Comparison of ENCODE assay signal across 20 cellular contexts in genomic region chr18:74694436-74694835, GRCh38.
A peak's percentile ranks its signal among the peaks of the same experiment; 100 is the strongest.
DNase-seq lines count a peak whose midpoint lies in the region; ATAC-seq and TF ChIP-seq lines count a peak whose summit lies in the region.
"Had no signal": no experiment of that assay in that cellular context is flagged by ENCODE, and none has a peak within 500 bp of the region (broad histone marks: within the 10 kb centered on the region; RNA-seq: fewer than 3 reads in every experiment).

No MANE protein-coding gene starts in this region.

- H3K4me1 Mint-ChIP-seq in Caco-2 (ENCODE audit: low read depth, unreplicated experiment): no peaks in the 10 kb centered on the region

- BruUV-seq in Caco-2 (replicated peaks; lab: Mats Ljungman, UMichigan): no TSS peak

- no peaks in the 10 kb centered on the region for H3K9me3 Mint-ChIP-seq in Caco-2 (ENCODE audit: unreplicated experiment)
- H3K9me3 Mint-ChIP-seq: CD4-positive, alpha-beta memory T cell; HFFc6 had no signal

- 50 to 69% (median 61%) methylated on average over 1 of the region's 1 CpG for WGBS in heart left ventricle, 4 donors
- 87 to 92% methylated on average over 1 of the region's 1 CpG for WGBS in body of pancreas, 2 donors

- H3K4me3 ChIP-seq in heart left ventricle (no peak overlapping the region), gastrocnemius medialis (no peak overlapping the region), body of pancreas (no peak overlapping the region), Caco-2 (ENCODE audit: low read depth, low read length) (no peak overlapping the region)
- H3K4me3 ChIP-seq: BLaER1 had no signal

- H3K9me3 ChIP-seq in heart left ventricle (no peaks in the 10 kb centered on the region), gastrocnemius medialis (no peaks in the 10 kb centered on the region), body of pancreas (no peaks in the 10 kb centered on the region), Caco-2 (no peaks in the 10 kb centered on the region)
- H3K9me3 ChIP-seq: BLaER1 had no signal

- intact Hi-C loops in Right ventricle myocardium inferior (cut with DNase I) (no loop called here), cardiac septum (cut with DNase I) (no loop called here), heart left ventricle (cut with DNase I) (loop anchor here in 1 of 10 donors (10.0 kb wide), 1 partner anchor 110 kb away; no protein-coding TSS in a partner anchor), left ventricle myocardium superior (cut with micrococcal nuclease) (no loop called here), gastrocnemius medialis (cut with DNase I; ENCODE audit: low total_unique reads) (no loop called here), body of pancreas (cut with DNase I) (no loop called here), Caco-2 (cut with micrococcal nuclease; ENCODE audit: unreplicated experiment) (no loop called here)

- H3K27me3 Mint-ChIP-seq in Caco-2 (ENCODE audit: insufficient read depth, unreplicated experiment): no peaks in the 10 kb centered on the region
- H3K27me3 Mint-ChIP-seq: CD4-positive, alpha-beta memory T cell had no signal

- no peak overlapping the region for H3K27ac Mint-ChIP-seq in Caco-2 (ENCODE audit: unreplicated experiment)
- H3K27ac Mint-ChIP-seq: CD14-positive monocyte, HFFc6 had no signal

- H3K4me1 ChIP-seq in heart left ventricle (peaks cover 0 to 8% (median 0%) of the 10 kb centered on the region in 12 donors), gastrocnemius medialis (peaks cover 0 to 10% of the 10 kb centered on the region in 2 donors), body of pancreas (peaks cover 12% of the 10 kb centered on the region), Caco-2 (no peaks in the 10 kb centered on the region)

- in situ Hi-C loops in gastrocnemius medialis (cut with MboI; ENCODE audit: low sequenced_read_pairs in 4 of 4): no loop called here

- TF ChIP-seq POLR2A in heart left ventricle (IDR thresholded peaks at IDR 0.05): no peak
- TF ChIP-seq POLR2A in gastrocnemius medialis (IDR thresholded peaks at IDR 0.05): no peak
- no peak for TF ChIP-seq POLR2A in body of pancreas (IDR thresholded peaks at IDR 0.05)

- TF ChIP-seq CTCF in heart left ventricle (IDR thresholded peaks at IDR 0.05) (no peak), gastrocnemius medialis (IDR thresholded peaks at IDR 0.05 in 4 of 5, conservative IDR thresholded peaks at IDR 0.05 in 1 of 5) (no peak), body of pancreas (IDR thresholded peaks at IDR 0.05) (no peak), Caco-2 (IDR thresholded peaks at IDR 0.05; ENCODE audit: insufficient read depth in 1 of 2, low read depth in 1 of 2, low read length in 1 of 2, severe bottlenecking in 1 of 2, unreplicated experiment in 1 of 2) (no peak)

- no peaks in the 10 kb centered on the region for H3K36me3 Mint-ChIP-seq in Caco-2 (ENCODE audit: insufficient read depth, unreplicated experiment)

- H3K4me3 Mint-ChIP-seq in Caco-2 (ENCODE audit: unreplicated experiment): no peak overlapping the region
- H3K4me3 Mint-ChIP-seq: CD14-positive monocyte; CD4-positive, alpha-beta memory T cell; HFFc6 had no signal

- H3K27ac ChIP-seq in heart left ventricle (peak overlapping the region in 1 of 12 donors; percentile 1), gastrocnemius medialis (peak overlapping the region in 2 of 4 donors; percentile 8 to 60), body of pancreas (no peak overlapping the region)
- H3K27ac ChIP-seq: BLaER1, HL-60 had no signal

- ATAC-seq in Right ventricle myocardium inferior: peak; percentile 89
- peak; percentile 80 to 93 (median 88) for ATAC-seq in heart left ventricle
- peak; percentile 97 for ATAC-seq in left ventricle myocardium superior
- ATAC-seq in gastrocnemius medialis: peak; percentile 95 to 98
- no peak for ATAC-seq in body of pancreas
- ATAC-seq: HCT116 had no signal

- H3K36me3 ChIP-seq in heart left ventricle (no peaks in the 10 kb centered on the region), gastrocnemius medialis (no peaks in the 10 kb centered on the region), body of pancreas (replicated peaks in 1 of 2; ENCODE audit: insufficient read depth in 1 of 2, low read depth in 2 of 2) (no peaks in the 10 kb centered on the region), Caco-2 (ENCODE audit: control insufficient read depth, insufficient read depth, low read length) (no peaks in the 10 kb centered on the region)
- H3K36me3 ChIP-seq: BLaER1 had no signal

- POLR2A ChIA-PET in Caco-2 (lab: Charles Lee): no interaction called here

- H3K27me3 ChIP-seq in heart left ventricle (no peaks in the 10 kb centered on the region), gastrocnemius medialis (no peaks in the 10 kb centered on the region), body of pancreas (no peaks in the 10 kb centered on the region), Caco-2 (replicated peaks; ENCODE audit: control insufficient read depth, insufficient read depth, low read length) (no peaks in the 10 kb centered on the region)
- H3K27me3 ChIP-seq: BLaER1 had no signal

- CTCF ChIA-PET in Caco-2 (lab: Charles Lee): no interaction called here

- DNase-seq in Right ventricle myocardium inferior (ENCODE audit: missing footprints) (no peak), cardiac septum (ENCODE audit: low spot score) (no peak), heart left ventricle (peak in 2 of 5 donors; percentile 43 to 51), left ventricle myocardium superior (peak; percentile 52), gastrocnemius medialis (peak; percentile 69), body of pancreas (no peak), Caco-2 (no peak), NCI-H2029 (lab: John Stamatoyannopoulos, UW) (no peak)
- DNase-seq: 8988T; Calu3; CD4-positive, alpha-beta memory T cell; DMS79 treated with DMSO at 0.1 percent for 48 hours; GF-D8; GOT3; H7; HFFc6 had no signal

Comparison
In these comparisons a context has a peak if more than half of its experiments do, and no peak if none do; other contexts are left out.
1. DNase-seq: peak in left ventricle myocardium superior (single experiment) and gastrocnemius medialis (2 of 2); none in Right ventricle myocardium inferior (single experiment), cardiac septum (single experiment), body of pancreas (0 of 4), Caco-2 (0 of 2) and NCI-H2029 (single experiment).